Comparison of ENCODE assay signal across 1 cellular context in the genomic region with DNA sequence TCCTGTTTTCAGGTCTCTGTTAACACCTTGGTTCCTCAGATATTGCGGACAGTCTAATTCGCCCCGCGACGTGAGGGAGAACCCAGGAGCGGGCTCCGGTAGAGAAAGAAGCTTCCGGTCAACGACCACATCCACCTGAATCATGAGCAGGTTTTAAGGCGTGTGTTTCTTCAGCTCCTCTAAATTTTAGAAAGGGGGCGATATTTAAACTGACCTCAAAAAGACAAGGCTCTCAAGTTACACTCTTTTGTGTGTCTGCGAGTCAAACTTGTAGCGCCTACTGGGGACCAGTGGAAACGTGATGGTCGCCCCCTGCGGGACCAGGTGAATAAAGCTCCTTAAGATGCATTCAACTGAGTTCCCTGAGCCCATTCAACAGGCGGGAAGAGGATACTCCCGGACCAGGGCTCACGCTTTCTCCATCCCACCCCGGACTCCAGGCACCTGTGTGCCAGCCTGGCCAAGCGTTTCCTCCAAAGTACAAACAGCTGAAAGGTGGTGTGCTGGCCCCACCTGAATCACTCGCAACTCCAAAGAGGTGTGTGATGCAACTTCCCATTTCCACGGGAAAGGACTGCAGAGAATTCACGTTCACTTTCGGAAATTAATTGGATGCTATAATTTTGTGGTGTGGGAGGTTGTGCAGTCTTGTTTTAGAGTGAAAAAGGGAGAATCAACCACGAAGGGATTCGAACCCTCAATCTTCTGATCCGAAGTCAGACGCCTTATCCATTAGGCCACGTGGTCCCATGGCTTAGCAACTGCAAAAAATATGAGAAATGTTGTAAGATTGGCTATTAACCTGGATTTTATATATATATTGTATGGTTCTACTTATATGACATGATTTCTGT.
TF ChIP-seq lines count a peak whose summit lies in the region.

No MANE protein-coding gene starts in this region.

TF ChIP-seq in K562, 482 proteins besides CTCF, POLR2A, EP300 and RAD21 (continued from another document and continues in another):
- TF ChIP-seq, protein P1, sequence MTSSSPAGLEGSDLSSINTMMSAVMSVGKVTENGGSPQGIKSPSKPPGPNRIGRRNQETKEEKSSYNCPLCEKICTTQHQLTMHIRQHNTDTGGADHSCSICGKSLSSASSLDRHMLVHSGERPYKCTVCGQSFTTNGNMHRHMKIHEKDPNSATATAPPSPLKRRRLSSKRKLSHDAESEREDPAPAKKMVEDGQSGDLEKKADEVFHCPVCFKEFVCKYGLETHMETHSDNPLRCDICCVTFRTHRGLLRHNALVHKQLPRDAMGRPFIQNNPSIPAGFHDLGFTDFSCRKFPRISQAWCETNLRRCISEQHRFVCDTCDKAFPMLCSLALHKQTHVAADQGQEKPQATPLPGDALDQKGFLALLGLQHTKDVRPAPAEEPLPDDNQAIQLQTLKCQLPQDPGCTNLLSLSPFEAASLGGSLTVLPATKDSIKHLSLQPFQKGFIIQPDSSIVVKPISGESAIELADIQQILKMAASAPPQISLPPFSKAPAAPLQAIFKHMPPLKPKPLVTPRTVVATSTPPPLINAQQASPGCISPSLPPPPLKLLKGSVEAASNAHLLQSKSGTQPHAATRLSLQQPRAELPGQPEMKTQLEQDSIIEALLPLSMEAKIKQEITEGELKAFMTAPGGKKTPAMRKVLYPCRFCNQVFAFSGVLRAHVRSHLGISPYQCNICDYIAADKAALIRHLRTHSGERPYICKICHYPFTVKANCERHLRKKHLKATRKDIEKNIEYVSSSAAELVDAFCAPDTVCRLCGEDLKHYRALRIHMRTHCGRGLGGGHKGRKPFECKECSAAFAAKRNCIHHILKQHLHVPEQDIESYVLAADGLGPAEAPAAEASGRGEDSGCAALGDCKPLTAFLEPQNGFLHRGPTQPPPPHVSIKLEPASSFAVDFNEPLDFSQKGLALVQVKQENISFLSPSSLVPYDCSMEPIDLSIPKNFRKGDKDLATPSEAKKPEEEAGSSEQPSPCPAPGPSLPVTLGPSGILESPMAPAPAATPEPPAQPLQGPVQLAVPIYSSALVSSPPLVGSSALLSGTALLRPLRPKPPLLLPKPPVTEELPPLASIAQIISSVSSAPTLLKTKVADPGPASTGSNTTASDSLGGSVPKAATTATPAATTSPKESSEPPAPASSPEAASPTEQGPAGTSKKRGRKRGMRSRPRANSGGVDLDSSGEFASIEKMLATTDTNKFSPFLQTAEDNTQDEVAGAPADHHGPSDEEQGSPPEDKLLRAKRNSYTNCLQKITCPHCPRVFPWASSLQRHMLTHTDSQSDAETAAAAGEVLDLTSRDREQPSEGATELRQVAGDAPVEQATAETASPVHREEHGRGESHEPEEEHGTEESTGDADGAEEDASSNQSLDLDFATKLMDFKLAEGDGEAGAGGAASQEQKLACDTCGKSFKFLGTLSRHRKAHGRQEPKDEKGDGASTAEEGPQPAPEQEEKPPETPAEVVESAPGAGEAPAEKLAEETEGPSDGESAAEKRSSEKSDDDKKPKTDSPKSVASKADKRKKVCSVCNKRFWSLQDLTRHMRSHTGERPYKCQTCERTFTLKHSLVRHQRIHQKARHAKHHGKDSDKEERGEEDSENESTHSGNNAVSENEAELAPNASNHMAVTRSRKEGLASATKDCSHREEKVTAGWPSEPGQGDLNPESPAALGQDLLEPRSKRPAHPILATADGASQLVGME (CRISPR knock-in tag; IDR thresholded peaks at IDR 0.05): peak; percentile 94
- TF ChIP-seq RBM22 (IDR thresholded peaks at IDR 0.05; ENCODE audit: low read depth, low read length, poor library complexity, severe bottlenecking) (peak; percentile 91), ZNF232 (CRISPR knock-in tag; IDR thresholded peaks at IDR 0.05) (no peak), FOXJ3 (CRISPR knock-in tag; IDR thresholded peaks at IDR 0.05) (no peak), HEY1 (CRISPR knock-in tag; IDR thresholded peaks at IDR 0.05; ENCODE audit: borderline replicate concordance) (no peak), ZNF449 (CRISPR knock-in tag; IDR thresholded peaks at IDR 0.05) (no peak), TCF15 (CRISPR knock-in tag; IDR thresholded peaks at IDR 0.05) (0 out of 2 replicates have a peak, but pooled peaks have one; percentile 57), FOXP1 (CRISPR knock-in tag; IDR thresholded peaks at IDR 0.05) (peak; percentile 91), HMG20B (CRISPR knock-in tag; IDR thresholded peaks at IDR 0.05) (no peak), SAFB2 (IDR thresholded peaks at IDR 0.05; ENCODE audit: borderline replicate concordance, low read depth, low read length, severe bottlenecking) (no peak), NFRKB (IDR thresholded peaks at IDR 0.05; ENCODE audit: low read depth) (no peak), ZNF398 (CRISPR knock-in tag; IDR thresholded peaks at IDR 0.05) (no peak), HSF4 (CRISPR knock-in tag; IDR thresholded peaks at IDR 0.05; ENCODE audit: borderline replicate concordance) (no peak), ZNF431 (CRISPR knock-in tag; IDR thresholded peaks at IDR 0.05) (no peak; the same call in 1 of the 2 replicates), TRIM25 (IDR thresholded peaks at IDR 0.05; ENCODE audit: borderline replicate concordance) (no peak), TEAD1 (CRISPR knock-in tag; IDR thresholded peaks at IDR 0.05) (0 out of 4 replicates have a peak, but pooled peaks of 1 of the 2 experiments have one; percentile 63), CAMTA2 (CRISPR knock-in tag; conservative IDR thresholded peaks at IDR 0.05) (no peak), CCNT2 (IDR thresholded peaks at IDR 0.05; ENCODE audit: borderline replicate concordance, extremely low read depth, insufficient read length, low read depth, low read length) (no peak), CBX1 (IDR thresholded peaks at IDR 0.05; ENCODE audit: low read depth) (peak; percentile 95), C11orf30 (IDR thresholded peaks at IDR 0.05; ENCODE audit: low read depth) (no peak; the same call in 1 of the 2 replicates), BRD4 (IDR thresholded peaks at IDR 0.05) (peak; percentile 97), ZNF436 (CRISPR knock-in tag; IDR thresholded peaks at IDR 0.05) (no peak), NR2F6 (CRISPR knock-in tag; IDR thresholded peaks at IDR 0.05) (no peak), NFXL1 (CRISPR knock-in tag; IDR thresholded peaks at IDR 0.05) (no peak), OTX1 (CRISPR knock-in tag; IDR thresholded peaks at IDR 0.05) (peak; percentile 80; the same call in 1 of the 2 replicates), SAFB (IDR thresholded peaks at IDR 0.05; ENCODE audit: borderline replicate concordance, low read depth, low read length) (peak; percentile 91), LCOR (CRISPR knock-in tag; IDR thresholded peaks at IDR 0.05) (peak; percentile 98), BRF1 (IDR thresholded peaks at IDR 0.05; ENCODE audit: borderline replicate concordance, extremely low read depth, insufficient read length) (peak; percentile 21), ZNF124 (CRISPR knock-in tag; IDR thresholded peaks at IDR 0.05) (no peak), NFATC3 (IDR thresholded peaks at IDR 0.05) (peak; percentile 38; the same call in 1 of the 2 replicates), ZNF76 (CRISPR knock-in tag; IDR thresholded peaks at IDR 0.05; ENCODE audit: borderline replicate concordance) (no peak), ZFP1 (CRISPR knock-in tag; IDR thresholded peaks at IDR 0.05) (no peak), KLF10 (CRISPR knock-in tag; IDR thresholded peaks at IDR 0.05) (no peak)
- TF ChIP-seq, protein P2, sequence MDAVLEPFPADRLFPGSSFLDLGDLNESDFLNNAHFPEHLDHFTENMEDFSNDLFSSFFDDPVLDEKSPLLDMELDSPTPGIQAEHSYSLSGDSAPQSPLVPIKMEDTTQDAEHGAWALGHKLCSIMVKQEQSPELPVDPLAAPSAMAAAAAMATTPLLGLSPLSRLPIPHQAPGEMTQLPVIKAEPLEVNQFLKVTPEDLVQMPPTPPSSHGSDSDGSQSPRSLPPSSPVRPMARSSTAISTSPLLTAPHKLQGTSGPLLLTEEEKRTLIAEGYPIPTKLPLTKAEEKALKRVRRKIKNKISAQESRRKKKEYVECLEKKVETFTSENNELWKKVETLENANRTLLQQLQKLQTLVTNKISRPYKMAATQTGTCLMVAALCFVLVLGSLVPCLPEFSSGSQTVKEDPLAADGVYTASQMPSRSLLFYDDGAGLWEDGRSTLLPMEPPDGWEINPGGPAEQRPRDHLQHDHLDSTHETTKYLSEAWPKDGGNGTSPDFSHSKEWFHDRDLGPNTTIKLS (IDR thresholded peaks at IDR 0.05; ENCODE audit: borderline replicate concordance, low read depth): peak; percentile 73
- TF ChIP-seq, protein P3, sequence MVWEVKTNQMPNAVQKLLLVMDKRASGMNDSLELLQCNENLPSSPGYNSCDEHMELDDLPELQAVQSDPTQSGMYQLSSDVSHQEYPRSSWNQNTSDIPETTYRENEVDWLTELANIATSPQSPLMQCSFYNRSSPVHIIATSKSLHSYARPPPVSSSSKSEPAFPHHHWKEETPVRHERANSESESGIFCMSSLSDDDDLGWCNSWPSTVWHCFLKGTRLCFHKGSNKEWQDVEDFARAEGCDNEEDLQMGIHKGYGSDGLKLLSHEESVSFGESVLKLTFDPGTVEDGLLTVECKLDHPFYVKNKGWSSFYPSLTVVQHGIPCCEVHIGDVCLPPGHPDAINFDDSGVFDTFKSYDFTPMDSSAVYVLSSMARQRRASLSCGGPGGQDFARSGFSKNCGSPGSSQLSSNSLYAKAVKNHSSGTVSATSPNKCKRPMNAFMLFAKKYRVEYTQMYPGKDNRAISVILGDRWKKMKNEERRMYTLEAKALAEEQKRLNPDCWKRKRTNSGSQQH (CRISPR knock-in tag; IDR thresholded peaks at IDR 0.05): no peak
- TF ChIP-seq, protein P4, sequence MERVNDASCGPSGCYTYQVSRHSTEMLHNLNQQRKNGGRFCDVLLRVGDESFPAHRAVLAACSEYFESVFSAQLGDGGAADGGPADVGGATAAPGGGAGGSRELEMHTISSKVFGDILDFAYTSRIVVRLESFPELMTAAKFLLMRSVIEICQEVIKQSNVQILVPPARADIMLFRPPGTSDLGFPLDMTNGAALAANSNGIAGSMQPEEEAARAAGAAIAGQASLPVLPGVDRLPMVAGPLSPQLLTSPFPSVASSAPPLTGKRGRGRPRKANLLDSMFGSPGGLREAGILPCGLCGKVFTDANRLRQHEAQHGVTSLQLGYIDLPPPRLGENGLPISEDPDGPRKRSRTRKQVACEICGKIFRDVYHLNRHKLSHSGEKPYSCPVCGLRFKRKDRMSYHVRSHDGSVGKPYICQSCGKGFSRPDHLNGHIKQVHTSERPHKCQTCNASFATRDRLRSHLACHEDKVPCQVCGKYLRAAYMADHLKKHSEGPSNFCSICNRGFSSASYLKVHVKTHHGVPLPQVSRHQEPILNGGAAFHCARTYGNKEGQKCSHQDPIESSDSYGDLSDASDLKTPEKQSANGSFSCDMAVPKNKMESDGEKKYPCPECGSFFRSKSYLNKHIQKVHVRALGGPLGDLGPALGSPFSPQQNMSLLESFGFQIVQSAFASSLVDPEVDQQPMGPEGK (CRISPR knock-in tag; IDR thresholded peaks at IDR 0.05; ENCODE audit: borderline replicate concordance): no peak
- TF ChIP-seq, protein P5, sequence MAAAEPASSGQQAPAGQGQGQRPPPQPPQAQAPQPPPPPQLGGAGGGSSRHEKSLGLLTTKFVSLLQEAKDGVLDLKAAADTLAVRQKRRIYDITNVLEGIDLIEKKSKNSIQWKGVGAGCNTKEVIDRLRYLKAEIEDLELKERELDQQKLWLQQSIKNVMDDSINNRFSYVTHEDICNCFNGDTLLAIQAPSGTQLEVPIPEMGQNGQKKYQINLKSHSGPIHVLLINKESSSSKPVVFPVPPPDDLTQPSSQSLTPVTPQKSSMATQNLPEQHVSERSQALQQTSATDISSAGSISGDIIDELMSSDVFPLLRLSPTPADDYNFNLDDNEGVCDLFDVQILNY (CRISPR knock-in tag; IDR thresholded peaks at IDR 0.05): peak; percentile 84; the same call in 1 of the 2 replicates
